1 cellular context compared by ENCODE assay signal in the genomic region with DNA sequence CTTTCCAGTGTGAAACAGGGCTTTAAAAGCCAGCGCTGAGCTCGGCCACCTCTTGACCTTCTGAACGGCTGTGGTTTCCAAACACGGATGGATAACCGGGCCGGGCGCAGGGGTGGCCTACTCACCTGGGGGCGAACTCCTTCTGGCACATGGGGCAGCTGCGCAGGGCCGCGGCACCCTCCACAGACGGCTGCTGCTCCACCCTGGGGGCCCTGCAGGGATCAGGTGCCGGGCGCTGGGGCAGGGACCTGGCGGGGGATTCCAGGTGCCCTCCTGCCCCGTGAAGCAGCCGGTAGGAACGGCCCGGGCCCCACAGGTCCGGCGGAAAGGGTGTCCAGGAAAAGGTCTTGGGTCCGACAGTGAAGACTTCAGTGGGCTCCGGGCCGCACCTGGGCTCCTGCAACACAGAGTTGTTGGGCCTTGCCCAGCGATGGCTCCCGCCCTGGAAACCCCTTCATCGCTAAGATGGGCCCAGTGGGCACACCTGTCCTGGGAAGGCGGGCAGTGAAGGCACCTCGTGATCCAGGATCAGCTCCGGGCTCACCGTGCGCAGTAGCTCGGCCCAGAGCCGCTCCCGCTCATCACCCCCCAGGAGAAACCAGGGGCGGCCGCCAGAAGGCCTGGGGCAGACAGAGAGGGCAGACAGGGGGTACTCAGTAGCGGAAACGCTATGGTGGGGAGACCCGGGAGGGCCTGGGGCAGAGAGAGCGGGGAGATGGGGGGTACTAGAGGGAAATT.
TF ChIP-seq lines count a peak whose summit lies in the region.

No MANE protein-coding gene starts in this region.

TF ChIP-seq in A549, 52 proteins besides CTCF, POLR2A, EP300 and RAD21 (continued from another document):
- TF ChIP-seq, protein P1, sequence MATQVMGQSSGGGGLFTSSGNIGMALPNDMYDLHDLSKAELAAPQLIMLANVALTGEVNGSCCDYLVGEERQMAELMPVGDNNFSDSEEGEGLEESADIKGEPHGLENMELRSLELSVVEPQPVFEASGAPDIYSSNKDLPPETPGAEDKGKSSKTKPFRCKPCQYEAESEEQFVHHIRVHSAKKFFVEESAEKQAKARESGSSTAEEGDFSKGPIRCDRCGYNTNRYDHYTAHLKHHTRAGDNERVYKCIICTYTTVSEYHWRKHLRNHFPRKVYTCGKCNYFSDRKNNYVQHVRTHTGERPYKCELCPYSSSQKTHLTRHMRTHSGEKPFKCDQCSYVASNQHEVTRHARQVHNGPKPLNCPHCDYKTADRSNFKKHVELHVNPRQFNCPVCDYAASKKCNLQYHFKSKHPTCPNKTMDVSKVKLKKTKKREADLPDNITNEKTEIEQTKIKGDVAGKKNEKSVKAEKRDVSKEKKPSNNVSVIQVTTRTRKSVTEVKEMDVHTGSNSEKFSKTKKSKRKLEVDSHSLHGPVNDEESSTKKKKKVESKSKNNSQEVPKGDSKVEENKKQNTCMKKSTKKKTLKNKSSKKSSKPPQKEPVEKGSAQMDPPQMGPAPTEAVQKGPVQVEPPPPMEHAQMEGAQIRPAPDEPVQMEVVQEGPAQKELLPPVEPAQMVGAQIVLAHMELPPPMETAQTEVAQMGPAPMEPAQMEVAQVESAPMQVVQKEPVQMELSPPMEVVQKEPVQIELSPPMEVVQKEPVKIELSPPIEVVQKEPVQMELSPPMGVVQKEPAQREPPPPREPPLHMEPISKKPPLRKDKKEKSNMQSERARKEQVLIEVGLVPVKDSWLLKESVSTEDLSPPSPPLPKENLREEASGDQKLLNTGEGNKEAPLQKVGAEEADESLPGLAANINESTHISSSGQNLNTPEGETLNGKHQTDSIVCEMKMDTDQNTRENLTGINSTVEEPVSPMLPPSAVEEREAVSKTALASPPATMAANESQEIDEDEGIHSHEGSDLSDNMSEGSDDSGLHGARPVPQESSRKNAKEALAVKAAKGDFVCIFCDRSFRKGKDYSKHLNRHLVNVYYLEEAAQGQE (IDR thresholded peaks at IDR 0.05), result no peak
- no peak for TF ChIP-seq SMC3 (IDR thresholded peaks at IDR 0.05)
- no peak for TF ChIP-seq NR3C1 (IDR thresholded peaks at IDR 0.05)
